ENCODE assay signal across 26 cellular contexts in the genomic region with DNA sequence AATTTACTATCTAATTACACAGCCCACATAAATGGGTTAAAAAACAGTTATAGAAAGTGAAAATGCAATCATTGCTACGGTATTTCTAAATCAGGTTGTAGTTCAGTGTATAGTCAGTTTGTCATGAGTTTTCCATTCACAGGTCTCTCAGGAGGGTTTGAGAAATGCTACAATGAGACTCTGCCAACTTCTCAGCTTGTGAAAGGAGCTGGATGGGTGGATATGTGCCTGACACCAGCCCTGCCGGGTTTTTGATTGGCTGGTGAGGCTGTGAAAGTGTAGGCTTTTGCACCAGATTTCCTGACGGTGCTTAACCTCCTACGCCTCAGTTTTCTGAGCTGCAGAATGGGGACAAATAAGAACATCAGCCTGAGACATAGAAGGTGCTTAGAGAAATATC.
"Had no signal": no experiment of that assay in that cellular context is flagged by ENCODE, and none has a peak within 500 bp of the region (broad histone marks: within the 10 kb centered on the region; RNA-seq: fewer than 3 reads in every experiment).

No MANE protein-coding gene starts in this region.

- H3K27me3 Mint-ChIP-seq: dendritic cell treated with granulocyte-macrophage colony-stimulating factor and Interleukin-4, amounts not matched to agents 40 ng/mL and 50 ng/mL, for 4 days had no signal

- DNase-seq: central memory CD4-positive, alpha-beta T cell; effector CD8-positive, alpha-beta T cell; endodermal cell; esophagus squamous epithelium; foreskin keratinocyte; hypothalamus; immature natural killer cell; kidney glomerular epithelial cell; naive B cell; pancreas; right lobe of liver; stimulated activated CD4-positive, alpha-beta T cell treated with anti-CD3 and anti-CD28 coated beads, Interleukin-2, amount 100 ng/mL, for 24 hours; stimulated activated CD4-positive, alpha-beta T cell treated with anti-CD3 and anti-CD28 coated beads, Interleukin-4, amount 100 ng/mL, for 24 hours; stimulated activated naive CD4-positive, alpha-beta T cell treated with Interleukin-2 at 50 U/mL for 16 hours; stomach; thyroid gland; trophoblast cell had no signal

- H3K27ac Mint-ChIP-seq: dendritic cell treated with granulocyte-macrophage colony-stimulating factor and Interleukin-4, amounts not matched to agents 40 ng/mL and 50 ng/mL, for 4 days; endodermal cell; immature natural killer cell; memory B cell; naive B cell; natural killer cell treated with Interleukin-12 subunit alpha and Interleukin-12 subunit beta and Interleukin-15 and Interleukin-18, amount 100 ng/mL, for 72 hours; stimulated activated effector memory CD8-positive, alpha-beta T cell treated with anti-CD3 and anti-CD28 coated beads, Interleukin-12 subunit alpha, Interleukin-12 subunit beta, amount 100 ng/mL, for 72 hours had no signal

- H3K9me3 Mint-ChIP-seq: dendritic cell treated with granulocyte-macrophage colony-stimulating factor and Interleukin-4, amounts not matched to agents 40 ng/mL and 50 ng/mL, for 4 days; endodermal cell; immature natural killer cell; memory B cell; natural killer cell treated with Interleukin-12 subunit alpha and Interleukin-12 subunit beta and Interleukin-15 and Interleukin-18, amount 100 ng/mL, for 72 hours; neural crest cell; stimulated activated effector memory CD8-positive, alpha-beta T cell treated with anti-CD3 and anti-CD28 coated beads, Interleukin-12 subunit alpha, Interleukin-12 subunit beta, amount 100 ng/mL, for 72 hours had no signal

- H3K4me1 ChIP-seq: esophagus squamous epithelium, foreskin keratinocyte, gastroesophageal sphincter, heart right ventricle, pancreas, right lobe of liver, stomach, thyroid gland had no signal

- H3K36me3 ChIP-seq: esophagus squamous epithelium, gastroesophageal sphincter, heart right ventricle, neutrophil, pancreas, right lobe of liver, stomach, thyroid gland had no signal

- H3K4me3 Mint-ChIP-seq: dendritic cell treated with granulocyte-macrophage colony-stimulating factor and Interleukin-4, amounts not matched to agents 40 ng/mL and 50 ng/mL, for 4 days; endodermal cell; immature natural killer cell; memory B cell; naive B cell; natural killer cell treated with Interleukin-12 subunit alpha and Interleukin-12 subunit beta and Interleukin-15 and Interleukin-18, amount 100 ng/mL, for 72 hours; neural crest cell; stimulated activated effector memory CD8-positive, alpha-beta T cell treated with anti-CD3 and anti-CD28 coated beads, Interleukin-12 subunit alpha, Interleukin-12 subunit beta, amount 100 ng/mL, for 72 hours had no signal

- H3K27ac ChIP-seq: esophagus squamous epithelium, foreskin keratinocyte, gastroesophageal sphincter, neutrophil, pancreas, right lobe of liver, stomach, thyroid gland had no signal

- H3K4me3 ChIP-seq: esophagus squamous epithelium, gastroesophageal sphincter, heart right ventricle, lung, pancreas, right lobe of liver, stomach, thyroid gland had no signal

- H3K36me3 Mint-ChIP-seq: immature natural killer cell; memory B cell; naive B cell; natural killer cell treated with Interleukin-12 subunit alpha and Interleukin-12 subunit beta and Interleukin-15 and Interleukin-18, amount 100 ng/mL, for 72 hours; stimulated activated effector memory CD8-positive, alpha-beta T cell treated with anti-CD3 and anti-CD28 coated beads, Interleukin-12 subunit alpha, Interleukin-12 subunit beta, amount 100 ng/mL, for 72 hours had no signal

- ATAC-seq: foreskin keratinocyte; gastroesophageal sphincter; natural killer cell treated with Interleukin-12 subunit alpha and Interleukin-12 subunit beta and Interleukin-15 and Interleukin-18, amount 100 ng/mL, for 72 hours; right lobe of liver; stimulated activated effector memory CD8-positive, alpha-beta T cell treated with anti-CD3 and anti-CD28 coated beads, Interleukin-12 subunit alpha, Interleukin-12 subunit beta, amount 100 ng/mL, for 72 hours had no signal

- H3K4me1 Mint-ChIP-seq: immature natural killer cell; memory B cell; naive B cell; stimulated activated effector memory CD8-positive, alpha-beta T cell treated with anti-CD3 and anti-CD28 coated beads, Interleukin-12 subunit alpha, Interleukin-12 subunit beta, amount 100 ng/mL, for 72 hours had no signal

- H3K9me3 ChIP-seq: esophagus squamous epithelium, gastroesophageal sphincter, heart right ventricle, neutrophil, pancreas, right lobe of liver, stomach, thyroid gland had no signal

- H3K27me3 ChIP-seq: esophagus squamous epithelium, foreskin keratinocyte, gastroesophageal sphincter, heart right ventricle, neutrophil, pancreas, right lobe of liver, stomach, thyroid gland had no signal
